32 cellular contexts compared by ENCODE assay signal in genomic region chr6:77815531-77815930, GRCh38.
"Had no signal": no experiment of that assay in that cellular context is flagged by ENCODE, and none has a peak within 500 bp of the region (broad histone marks: within the 10 kb centered on the region; RNA-seq: fewer than 3 reads in every experiment).

No MANE protein-coding gene starts in this region.

- H3K4me2 ChIP-seq: smooth muscle cell had no signal

- H3K9me3 ChIP-seq: ovary, psoas muscle, suprapubic skin, testis, tibial artery, transverse colon, upper lobe of right lung, uterus had no signal

- H3K27me3 Mint-ChIP-seq: naive thymus-derived CD8-positive, alpha-beta T cell; natural killer cell treated with Interleukin-12 subunit alpha and Interleukin-12 subunit beta and Interleukin-15 and Interleukin-18, amount 100 ng/mL, for 72 hours; progenitor cell of endocrine pancreas; stimulated activated memory B cell treated with anti-CD40 and anti-IgM and Interleukin-4, amounts not matched to agents 10 μg/mL and 1 μg/mL and 100 μg/mL, for 72 hours; stimulated activated naive CD8-positive, alpha-beta T cell treated with anti-CD3 and anti-CD28 coated beads, Interleukin-15, amount 100 ng/mL, for 72 hours; type B pancreatic cell had no signal

- H3K4me3 ChIP-seq: ovary, psoas muscle, skin epidermis, smooth muscle cell, spleen, suprapubic skin, testis, tibial artery, transverse colon, upper lobe of right lung, uterus had no signal

- H3K4me1 Mint-ChIP-seq: naive thymus-derived CD8-positive, alpha-beta T cell; nephron progenitor cell; neural crest cell; stimulated activated memory B cell treated with anti-CD40 and anti-IgM and Interleukin-4, amounts not matched to agents 10 μg/mL and 1 μg/mL and 100 μg/mL, for 72 hours; stimulated activated naive CD8-positive, alpha-beta T cell treated with anti-CD3 and anti-CD28 coated beads, Interleukin-15, amount 100 ng/mL, for 72 hours had no signal

- H3K9me3 Mint-ChIP-seq: nephron progenitor cell; neural crest cell; stimulated activated memory B cell treated with anti-CD40 and anti-IgM and Interleukin-4, amounts not matched to agents 10 μg/mL and 1 μg/mL and 100 μg/mL, for 72 hours; type B pancreatic cell had no signal

- H3K27ac Mint-ChIP-seq: naive thymus-derived CD8-positive, alpha-beta T cell; natural killer cell treated with Interleukin-12 subunit alpha and Interleukin-12 subunit beta and Interleukin-15 and Interleukin-18, amount 100 ng/mL, for 72 hours; nephron progenitor cell; stimulated activated memory B cell treated with anti-CD40 and anti-IgM and Interleukin-4, amounts not matched to agents 10 μg/mL and 1 μg/mL and 100 μg/mL, for 72 hours; stimulated activated naive CD8-positive, alpha-beta T cell treated with anti-CD3 and anti-CD28 coated beads, Interleukin-15, amount 100 ng/mL, for 72 hours; type B pancreatic cell had no signal

- ATAC-seq: naive thymus-derived CD8-positive, alpha-beta T cell; natural killer cell treated with Interleukin-12 subunit alpha and Interleukin-12 subunit beta and Interleukin-15 and Interleukin-18, amount 100 ng/mL, for 72 hours; psoas muscle; right cardiac atrium; sciatic nerve; stimulated activated memory B cell treated with anti-CD40 and anti-IgM and Interleukin-4, amounts not matched to agents 10 μg/mL and 1 μg/mL and 100 μg/mL, for 72 hours; stimulated activated naive CD8-positive, alpha-beta T cell treated with anti-CD3 and anti-CD28 coated beads, Interleukin-15, amount 100 ng/mL, for 72 hours; stimulated activated naive CD8-positive, alpha-beta T cell treated with anti-CD3 and anti-CD28 coated beads, Interleukin-15, Interleukin-2, amounts not matched to agents 100 U/mL and 50 U/mL, for 24 hours; upper lobe of right lung had no signal

- H2AFZ ChIP-seq: parathyroid adenoma had no signal

- H3K36me3 Mint-ChIP-seq: naive thymus-derived CD8-positive, alpha-beta T cell; natural killer cell treated with Interleukin-12 subunit alpha and Interleukin-12 subunit beta and Interleukin-15 and Interleukin-18, amount 100 ng/mL, for 72 hours; stimulated activated memory B cell treated with anti-CD40 and anti-IgM and Interleukin-4, amounts not matched to agents 10 μg/mL and 1 μg/mL and 100 μg/mL, for 72 hours; type B pancreatic cell had no signal

- H3K27ac ChIP-seq: ovary, parathyroid adenoma, psoas muscle, skin epidermis, spleen, suprapubic skin, testis, tibial artery, transverse colon, upper lobe of right lung, uterus had no signal

- H3K27me3 ChIP-seq: ovary, spleen, suprapubic skin, testis, tibial artery, transverse colon, upper lobe of right lung, uterus had no signal

- H3K4me1 ChIP-seq: parathyroid adenoma, psoas muscle, spleen, suprapubic skin, testis, tibial artery, upper lobe of right lung, uterus had no signal

- H3K4me3 Mint-ChIP-seq: naive thymus-derived CD8-positive, alpha-beta T cell; natural killer cell treated with Interleukin-12 subunit alpha and Interleukin-12 subunit beta and Interleukin-15 and Interleukin-18, amount 100 ng/mL, for 72 hours; nephron progenitor cell; neural crest cell; stimulated activated memory B cell treated with anti-CD40 and anti-IgM and Interleukin-4, amounts not matched to agents 10 μg/mL and 1 μg/mL and 100 μg/mL, for 72 hours; stimulated activated naive CD8-positive, alpha-beta T cell treated with anti-CD3 and anti-CD28 coated beads, Interleukin-15, amount 100 ng/mL, for 72 hours; type B pancreatic cell had no signal

- DNase-seq: naive thymus-derived CD8-positive, alpha-beta T cell; nephron progenitor cell; occipital lobe; ovary; posterior cingulate gyrus; psoas muscle; right cardiac atrium; spleen; stimulated activated CD4-positive, alpha-beta T cell treated with anti-CD3 and anti-CD28 coated beads, Interleukin-12 subunit alpha, Interleukin-12 subunit beta, amount 100 ng/mL, for 4 hours; stimulated activated CD4-positive, alpha-beta T cell treated with anti-CD3 and anti-CD28 coated beads, Interleukin-1b, Interleukin-23, amount 100 ng/mL, for 48 hours; stimulated activated CD4-positive, alpha-beta T cell treated with anti-CD3 and anti-CD28 coated beads, Interleukin-4, amount 100 ng/mL, for 1 hour; stimulated activated CD4-positive, alpha-beta T cell treated with anti-CD3 and anti-CD28 coated beads, Interleukin-4, amount 100 ng/mL, for 4 hours; stimulated activated CD8-positive, alpha-beta memory T cell treated with anti-CD3 and anti-CD28 coated beads, Interleukin-4, amount 100 ng/mL, for 48 hours; stimulated activated naive CD4-positive, alpha-beta T cell; stimulated activated naive CD8-positive, alpha-beta T cell treated with anti-CD3 and anti-CD28 coated beads, Interleukin-15, amount 100 ng/mL, for 72 hours; stimulated activated naive CD8-positive, alpha-beta T cell treated with anti-CD3 and anti-CD28 coated beads, Interleukin-15, Interleukin-2, amounts not matched to agents 100 U/mL and 50 U/mL, for 24 hours; substantia nigra; testis; tibial artery; transverse colon; upper lobe of right lung; uterus had no signal

- H3K36me3 ChIP-seq: ovary, spleen, suprapubic skin, tibial artery, transverse colon, upper lobe of right lung, uterus had no signal

- H3K79me2 ChIP-seq: parathyroid adenoma had no signal

- H3K9ac ChIP-seq: parathyroid adenoma had no signal
